ENCODE assay signal across 12 cellular contexts in genomic region chr12:124520896-124521295, GRCh38. TPM values are rescaled to one million over a fixed set of nuclear protein-coding genes. Genes with fewer than 3 reads are reported as not detected.
A peak's percentile ranks its signal among the peaks of the same experiment; 100 is the strongest.
DNase-seq lines count a peak whose midpoint lies in the region; ATAC-seq, FAIRE-seq and TF ChIP-seq lines count a peak whose summit lies in the region.
"Had no signal": no experiment of that assay in that cellular context is flagged by ENCODE, and none has a peak within 500 bp of the region (broad histone marks: within the 10 kb centered on the region; RNA-seq: fewer than 3 reads in every experiment).

No MANE protein-coding gene starts in this region.

- H3K9me3 Mint-ChIP-seq in osteocyte (ENCODE audit: unreplicated experiment) = no peaks in the 10 kb centered on the region
- H3K9me3 Mint-ChIP-seq: activated T-helper 1 cell treated with anti-CD3 and anti-CD28 coated beads, Interleukin-12 subunit alpha, Interleukin-12 subunit beta, Interleukin-2, Interleukin-4 antibody, amounts not matched to agents 30 ng/mL and 10 ng/mL and 1 ng/mL, durations not matched to agents 14 hours and 24 hours and 36 hours had no signal

- TF ChIP-seq CTCF in endothelial cell of umbilical vein (IDR thresholded peaks at IDR 0.05; ENCODE audit: extremely low read depth in 1 of 2, insufficient read depth in 1 of 2, low read depth in 1 of 2, low read length in 2 of 2) (no peak), osteocyte (IDR thresholded peaks at IDR 0.05) (no peak), vagina (IDR thresholded peaks at IDR 0.05) (no peak)

- H3K4me2 ChIP-seq in endothelial cell of umbilical vein (ENCODE audit: insufficient read depth, low read length) = peak overlapping the region; percentile 6

- H3K27ac ChIP-seq in endothelial cell of umbilical vein (ENCODE audit: insufficient read depth, low read depth, low read length) (peak overlapping the region; percentile 91), vagina (peak overlapping the region; percentile 96)
- H3K27ac ChIP-seq: SJSA1 had no signal

- peaks cover 71% of the 10 kb centered on the region for H3K4me1 Mint-ChIP-seq in osteocyte (ENCODE audit: unreplicated experiment)

- dilution Hi-C loops in endothelial cell of umbilical vein (cut with MboI; ENCODE audit: extremely low pct_ligation_motif_present, low sequenced_read_pairs) = no loop called here

- FAIRE-seq in endothelial cell of umbilical vein (lab: Jason Lieb, UNC) = peak; percentile 62

- H3K4me1 ChIP-seq in endothelial cell of umbilical vein (ENCODE audit: control insufficient read depth, extremely low read depth, insufficient read depth, low read length) = peaks cover 67% of the 10 kb centered on the region
- H3K4me1 ChIP-seq in vagina = peaks cover 97% of the 10 kb centered on the region

- ATAC-seq in Right ventricle myocardium superior (ENCODE audit: poor library complexity) (no peak), left ventricle myocardium superior (no peak), GM18909 (IDR thresholded peaks at IDR 0.05; ENCODE audit: poor library complexity, unreplicated experiment) (no peak)
- ATAC-seq: activated CD4-positive, alpha-beta T cell treated with anti-CD3 and anti-CD28 coated beads for 36 hours had no signal

- H2AFZ ChIP-seq in endothelial cell of umbilical vein (ENCODE audit: low read depth, low read length) = no peak overlapping the region

- no peaks in the 10 kb centered on the region for H3K36me3 ChIP-seq in endothelial cell of umbilical vein (ENCODE audit: control insufficient read depth in 2 of 2, extremely low read depth in 1 of 2, insufficient read depth in 2 of 2, low read length in 2 of 2)
- H3K36me3 ChIP-seq in vagina = no peaks in the 10 kb centered on the region

- H3K4me3 ChIP-seq in endothelial cell of umbilical vein (replicated peaks in 1 of 3; ENCODE audit: insufficient read depth in 1 of 3, low read depth in 1 of 3, low read length in 3 of 3) = no peak overlapping the region
- no peak overlapping the region for H3K4me3 ChIP-seq in vagina
- H3K4me3 ChIP-seq: SJSA1 had no signal

- no peaks in the 10 kb centered on the region for H3K9me1 ChIP-seq in endothelial cell of umbilical vein (replicated peaks; ENCODE audit: control insufficient read depth, extremely low read depth, insufficient read depth, low read length)

- DNase-seq in Right ventricle myocardium superior (peak; percentile 36), left ventricle myocardium superior (no peak), endothelial cell of umbilical vein (ENCODE audit: low read depth, low spot score) (peak; percentile 62), osteocyte (ENCODE audit: extremely low spot score, unreplicated experiment) (no peak), vagina (ENCODE audit: extremely low spot score in 2 of 2) (no peak), pons (ENCODE audit: low spot score) (no peak), NCI-H1436 treated with DMSO at 0.1 percent for 48 hours (lab: John Stamatoyannopoulos, UW) (no peak)
- DNase-seq: activated CD4-positive, alpha-beta T cell treated with anti-CD3 and anti-CD28 coated beads for 36 hours; NCI-H82 had no signal

- no peak overlapping the region for H3K4me3 Mint-ChIP-seq in osteocyte (ENCODE audit: unreplicated experiment)
- H3K4me3 Mint-ChIP-seq: activated CD4-positive, alpha-beta T cell treated with anti-CD3 and anti-CD28 coated beads for 36 hours; activated T-helper 1 cell treated with anti-CD3 and anti-CD28 coated beads, Interleukin-12 subunit alpha, Interleukin-12 subunit beta, Interleukin-2, Interleukin-4 antibody, amounts not matched to agents 30 ng/mL and 10 ng/mL and 1 ng/mL, durations not matched to agents 14 hours and 24 hours and 36 hours had no signal

- H3K27ac Mint-ChIP-seq in osteocyte (ENCODE audit: unreplicated experiment) = peak overlapping the region; percentile 100
- H3K27ac Mint-ChIP-seq: activated CD4-positive, alpha-beta T cell treated with anti-CD3 and anti-CD28 coated beads for 36 hours; activated T-helper 1 cell treated with anti-CD3 and anti-CD28 coated beads, Interleukin-12 subunit alpha, Interleukin-12 subunit beta, Interleukin-2, Interleukin-4 antibody, amounts not matched to agents 30 ng/mL and 10 ng/mL and 1 ng/mL, durations not matched to agents 14 hours and 24 hours and 36 hours had no signal

- no TSS peak for BruUV-seq in endothelial cell of umbilical vein (replicated peaks; lab: Mats Ljungman, UMichigan)

- POLR2A ChIA-PET in endothelial cell of umbilical vein (lab: Charles Lee) = interaction anchor here (0.6 kb wide), 1 partner anchor 86 kb away, joined by 3 read pairs; no protein-coding TSS in a partner anchor

- no peaks in the 10 kb centered on the region for H3K27me3 Mint-ChIP-seq in osteocyte (ENCODE audit: unreplicated experiment)
- H3K27me3 Mint-ChIP-seq: activated CD4-positive, alpha-beta T cell treated with anti-CD3 and anti-CD28 coated beads for 36 hours had no signal

- intact Hi-C loops in Right ventricle myocardium superior (cut with DNase I) = loop anchor here (5.0 kb wide), 1 partner anchor 36 kb away; no protein-coding TSS in a partner anchor
- intact Hi-C loops in left ventricle myocardium superior (cut with micrococcal nuclease) = no loop called here
- intact Hi-C loops in endothelial cell of umbilical vein (cut with micrococcal nuclease) = loop anchor here (1.0 to 5.0 kb wide), 6 partner anchors 9 to 246 kb away; no protein-coding TSS in a partner anchor
- intact Hi-C loops in vagina (cut with DNase I) = no loop called here

- H3K9ac ChIP-seq in endothelial cell of umbilical vein (replicated peaks; ENCODE audit: extremely low read depth, insufficient read depth, low read length) = no peak overlapping the region

- peaks cover 31% of the 10 kb centered on the region for H3K79me2 ChIP-seq in endothelial cell of umbilical vein (ENCODE audit: control insufficient read depth, insufficient read depth, low read length)

- no peaks in the 10 kb centered on the region for H4K20me1 ChIP-seq in endothelial cell of umbilical vein (replicated peaks; ENCODE audit: control insufficient read depth, extremely low read depth, insufficient read depth, low read length)

- H3K27me3 ChIP-seq in endothelial cell of umbilical vein (ENCODE audit: control insufficient read depth in 2 of 2, insufficient read depth in 2 of 2, low read length in 2 of 2) (no peaks in the 10 kb centered on the region), vagina (no peaks in the 10 kb centered on the region)
- H3K27me3 ChIP-seq: SJSA1 had no signal

- H3K36me3 Mint-ChIP-seq in osteocyte (ENCODE audit: unreplicated experiment) = peaks cover 3% of the 10 kb centered on the region

- CTCF ChIA-PET in endothelial cell of umbilical vein (lab: Charles Lee) = interaction anchor here (1.0 to 2.2 kb wide), 2 partner anchors 135 to 141 kb away, joined by 3 to 8 read pairs; no protein-coding TSS in a partner anchor

- TF ChIP-seq POLR2A in endothelial cell of umbilical vein (IDR thresholded peaks at IDR 0.05; ENCODE audit: low read depth, low read length) (no peak), vagina (IDR thresholded peaks at IDR 0.05) (no peak)

- H3K9me3 ChIP-seq in endothelial cell of umbilical vein (replicated peaks; ENCODE audit: control insufficient read depth, insufficient read depth, low read length) (no peaks in the 10 kb centered on the region), vagina (no peaks in the 10 kb centered on the region)
- H3K9me3 ChIP-seq: SJSA1 had no signal

TF ChIP-seq in endothelial cell of umbilical vein, 7 proteins besides CTCF, POLR2A, EP300 and RAD21:
- TF ChIP-seq EZH2 (IDR thresholded peaks at IDR 0.05; ENCODE audit: borderline replicate concordance, low read depth, low read length, severe bottlenecking) (no peak), GATA2 (IDR thresholded peaks at IDR 0.05; ENCODE audit: insufficient read depth, insufficient read length, low read depth, low read length) (peak; percentile 21), MAX (IDR thresholded peaks at IDR 0.05; ENCODE audit: insufficient read depth, insufficient read length) (no peak), POLR2AphosphoS5 (IDR thresholded peaks at IDR 0.05; ENCODE audit: insufficient read depth, low read depth, low read length) (peak; percentile 51)

RNA-seq across cellular contexts. Expression of gene NCOR2, which starts 46.5 kb away (rescaled TPM):
- 133 TPM for total RNA-seq in Right ventricle myocardium superior
- total RNA-seq in left ventricle myocardium superior = 142 TPM
- 241 and 297 TPM in 2 replicates for total RNA-seq in endothelial cell of umbilical vein
- polyA plus RNA-seq in endothelial cell of umbilical vein = 20.9 and 26.5 TPM in 2 replicates
- 28.9 and 33.3 TPM in 2 replicates for polyA plus RNA-seq in endothelial cell of umbilical vein (2011; cell fraction: cytosol; rRNA removed)
- 83.4 and 92.8 TPM in 2 replicates for polyA plus RNA-seq in endothelial cell of umbilical vein (2011; cell fraction: nucleus; rRNA removed)
- polyA plus RNA-seq in endothelial cell of umbilical vein (2012) = 128 and 157 TPM in 2 replicates
- 26.9 and 33.3 TPM in 2 replicates for polyA minus RNA-seq in endothelial cell of umbilical vein
- 37.7 TPM for polyA minus RNA-seq in endothelial cell of umbilical vein (2011; cell fraction: cytosol; rRNA and poly(A)+ RNA removed)
- 53.8 and 94.2 TPM in 2 replicates for polyA minus RNA-seq in endothelial cell of umbilical vein (2011; cell fraction: nucleus; rRNA and poly(A)+ RNA removed)
- 362 and 381 TPM in 2 replicates for total RNA-seq in osteocyte
- total RNA-seq in vagina = 120 TPM

Comparison
In these comparisons a context has a peak if more than half of its experiments do, and no peak if none do; other contexts are left out.
1. DNase-seq: peak in Right ventricle myocardium superior (single experiment) and endothelial cell of umbilical vein (single experiment); none in left ventricle myocardium superior (single experiment), osteocyte (single experiment), vagina (0 of 2), pons (single experiment) and NCI-H1436 treated with DMSO at 0.1 percent for 48 hours (single experiment).
2. intact Hi-C loops: an anchor here in Right ventricle myocardium superior (5.0 kb wide) and endothelial cell of umbilical vein (1.0 to 5.0 kb wide); none called in left ventricle myocardium superior and vagina.